ENCODE assay signal across 1 cellular context in genomic region chr5:137708062-137708461, GRCh38.
TF ChIP-seq lines count a peak whose summit lies in the region.

No MANE protein-coding gene starts in this region.

TF ChIP-seq in endothelial cell of umbilical vein, 7 proteins besides CTCF, POLR2A, EP300 and RAD21:
- TF ChIP-seq MAX (IDR thresholded peaks at IDR 0.05; ENCODE audit: insufficient read depth, insufficient read length) (no peak), MYC (IDR thresholded peaks at IDR 0.05; ENCODE audit: low read depth, low read length) (no peak), FOS (IDR thresholded peaks at IDR 0.05; ENCODE audit: borderline replicate concordance, insufficient read depth, low read length) (no peak), GATA2 (IDR thresholded peaks at IDR 0.05; ENCODE audit: insufficient read depth, insufficient read length, low read depth, low read length) (no peak), EZH2 (IDR thresholded peaks at IDR 0.05; ENCODE audit: borderline replicate concordance, low read depth, low read length, severe bottlenecking) (no peak), JUN (IDR thresholded peaks at IDR 0.05; ENCODE audit: borderline replicate concordance, insufficient read depth, insufficient read length, low read depth) (no peak), POLR2AphosphoS5 (IDR thresholded peaks at IDR 0.05; ENCODE audit: insufficient read depth, low read depth, low read length) (no peak)
